ENCODE assay signal across 34 cellular contexts in the genomic region with DNA sequence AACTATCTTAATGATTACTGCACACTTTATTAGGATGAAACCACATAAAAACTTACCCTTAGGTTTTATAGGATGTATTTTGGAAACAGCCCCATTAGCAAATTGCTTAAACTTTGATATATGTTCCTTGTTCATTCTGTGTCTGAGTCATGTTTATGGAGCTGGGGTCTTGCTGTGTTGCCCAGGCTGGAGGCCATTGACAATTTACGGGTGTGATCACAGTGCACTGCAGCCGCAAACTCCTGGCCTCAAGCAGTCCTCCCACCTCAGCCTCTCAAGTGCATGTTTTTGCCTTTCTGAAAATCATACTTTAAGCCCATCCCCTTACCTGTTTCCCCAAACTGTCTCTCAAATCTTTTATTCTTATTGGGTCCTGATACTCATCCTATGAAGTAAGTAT.
"Had no signal": no experiment of that assay in that cellular context is flagged by ENCODE, and none has a peak within 500 bp of the region (broad histone marks: within the 10 kb centered on the region; RNA-seq: fewer than 3 reads in every experiment).

No MANE protein-coding gene starts in this region.

- H3K4me3 ChIP-seq: ascending aorta, cardiac muscle cell, MG63, PC-9 had no signal

- H3K4me2 ChIP-seq: PC-9 had no signal

- ATAC-seq: activated CD4-positive, alpha-beta T cell treated with anti-CD3 and anti-CD28 coated beads for 36 hours; activated CD4-positive, CD25-positive, alpha-beta regulatory T cell treated with anti-CD3 and anti-CD28 coated beads, Interleukin-2, amount 50 U/mL, for 24 hours; activated T-cell treated with anti-CD3 and anti-CD28 coated beads, Interleukin-2, amount 50 U/mL, for 4 hours; Right ventricle myocardium inferior; SK-N-SH treated with all-trans-retinoic acid at 6 μM for 48 hours; T-cell had no signal

- H3K27me3 Mint-ChIP-seq: activated CD4-positive, alpha-beta T cell treated with anti-CD3 and anti-CD28 coated beads for 36 hours; activated CD4-positive, alpha-beta T cell treated with anti-CD3 and anti-CD28 coated beads, Interleukin-2, amount 10 ng/mL, durations not matched to agents 7 days and 5 days; activated naive CD4-positive, alpha-beta T cell treated with anti-CD3 and anti-CD28 coated beads, Interleukin-2, amount 10 ng/mL, durations not matched to agents 7 days and 5 days; central memory CD8-positive, alpha-beta T cell; T-cell had no signal

- H3K27me3 ChIP-seq: ascending aorta, cardiac muscle cell, MG63 had no signal

- H3K27ac ChIP-seq: ascending aorta, PC-9, RWPE1 had no signal

- DNase-seq: activated CD4-positive, alpha-beta T cell treated with anti-CD3 and anti-CD28 coated beads for 36 hours; activated CD4-positive, alpha-beta T cell treated with anti-CD3 and anti-CD28 coated beads, Interleukin-2, amount 10 ng/mL, durations not matched to agents 7 days and 5 days; activated CD4-positive, alpha-beta T cell treated with anti-CD3 and anti-CD28 coated beads, Interleukin-2, amount 50 U/mL, for 48 hours; activated CD8-positive, alpha-beta memory T cell treated with anti-CD3 and anti-CD28 coated beads, Interleukin-2, amount 50 U/mL, for 4 hours; activated effector memory CD4-positive, alpha-beta T cell treated with Interleukin-2 at 50 U/mL for 16 hours; activated naive CD4-positive, alpha-beta T cell treated with anti-CD3 and anti-CD28 coated beads, Interleukin-2, amount 10 ng/mL, durations not matched to agents 7 days and 5 days; activated naive CD8-positive, alpha-beta T cell treated with anti-CD3 and anti-CD28 coated beads, Interleukin-2, amount 10 ng/mL, durations not matched to agents 7 days and 5 days; activated T-cell treated with anti-CD3 and anti-CD28 coated beads for 4 hours; activated T-cell treated with anti-CD3 and anti-CD28 coated beads, Interleukin-2, amount 50 U/mL, for 4 hours; amygdala; Karpas-422; MG63; MV-4-11; NCI-H1092; NCI-H1436 treated with DMSO at 0.1 percent for 48 hours; NCI-H1694 treated with DMSO at 0.1 percent for 48 hours; NCI-H2029; NCI-H2171; NCI-H510A; NCI-H748 treated with DMSO at 0.1 percent for 48 hours; NK-92 treated with Interleukin-12 subunit alpha and Interleukin-12 subunit beta, amount 100 ng/mL, for 24 hours; PC-9; SIG-M5; T-cell; T1000 had no signal

- H3K9me3 ChIP-seq: ascending aorta, MG63 had no signal

- FAIRE-seq: RCC 7860 had no signal

- H2AFZ ChIP-seq: PC-9 had no signal

- H3K9me3 Mint-ChIP-seq: activated CD4-positive, alpha-beta T cell treated with anti-CD3 and anti-CD28 coated beads, Interleukin-2, amount 10 ng/mL, durations not matched to agents 7 days and 5 days; activated naive CD4-positive, alpha-beta T cell treated with anti-CD3 and anti-CD28 coated beads, Interleukin-2, amount 10 ng/mL, durations not matched to agents 7 days and 5 days; activated naive CD8-positive, alpha-beta T cell treated with anti-CD3 and anti-CD28 coated beads, Interleukin-2, amount 10 ng/mL, durations not matched to agents 7 days and 5 days; activated T-cell treated with anti-CD3 and anti-CD28 coated beads, Interleukin-2, amount 50 U/mL, for 4 hours; activated T-helper 1 cell treated with anti-CD3 and anti-CD28 coated beads, Interleukin-12 subunit alpha, Interleukin-12 subunit beta, Interleukin-2, Interleukin-4 antibody, amounts not matched to agents 30 ng/mL and 10 ng/mL and 1 ng/mL, durations not matched to agents 14 hours and 24 hours and 36 hours; central memory CD8-positive, alpha-beta T cell; T-cell had no signal

- H3K4me3 Mint-ChIP-seq: activated CD4-positive, alpha-beta T cell treated with anti-CD3 and anti-CD28 coated beads for 36 hours; activated CD4-positive, alpha-beta T cell treated with anti-CD3 and anti-CD28 coated beads, Interleukin-2, amount 10 ng/mL, durations not matched to agents 7 days and 5 days; activated naive CD4-positive, alpha-beta T cell treated with anti-CD3 and anti-CD28 coated beads, Interleukin-2, amount 10 ng/mL, durations not matched to agents 7 days and 5 days; activated naive CD8-positive, alpha-beta T cell treated with anti-CD3 and anti-CD28 coated beads, Interleukin-2, amount 10 ng/mL, durations not matched to agents 7 days and 5 days; activated T-cell treated with anti-CD3 and anti-CD28 coated beads, Interleukin-2, amount 50 U/mL, for 4 hours; activated T-helper 1 cell treated with anti-CD3 and anti-CD28 coated beads, Interleukin-12 subunit alpha, Interleukin-12 subunit beta, Interleukin-2, Interleukin-4 antibody, amounts not matched to agents 30 ng/mL and 10 ng/mL and 1 ng/mL, durations not matched to agents 14 hours and 24 hours and 36 hours; central memory CD8-positive, alpha-beta T cell; T-cell had no signal

- H3K27ac Mint-ChIP-seq: activated CD4-positive, alpha-beta T cell treated with anti-CD3 and anti-CD28 coated beads for 36 hours; activated CD4-positive, alpha-beta T cell treated with anti-CD3 and anti-CD28 coated beads, Interleukin-2, amount 10 ng/mL, durations not matched to agents 7 days and 5 days; activated naive CD4-positive, alpha-beta T cell treated with anti-CD3 and anti-CD28 coated beads, Interleukin-2, amount 10 ng/mL, durations not matched to agents 7 days and 5 days; activated naive CD8-positive, alpha-beta T cell treated with anti-CD3 and anti-CD28 coated beads, Interleukin-2, amount 10 ng/mL, durations not matched to agents 7 days and 5 days; activated T-helper 1 cell treated with anti-CD3 and anti-CD28 coated beads, Interleukin-12 subunit alpha, Interleukin-12 subunit beta, Interleukin-2, Interleukin-4 antibody, amounts not matched to agents 30 ng/mL and 10 ng/mL and 1 ng/mL, durations not matched to agents 14 hours and 24 hours and 36 hours; T-cell had no signal
